Comparison of ENCODE assay signal across 8 cellular contexts in the genomic region with DNA sequence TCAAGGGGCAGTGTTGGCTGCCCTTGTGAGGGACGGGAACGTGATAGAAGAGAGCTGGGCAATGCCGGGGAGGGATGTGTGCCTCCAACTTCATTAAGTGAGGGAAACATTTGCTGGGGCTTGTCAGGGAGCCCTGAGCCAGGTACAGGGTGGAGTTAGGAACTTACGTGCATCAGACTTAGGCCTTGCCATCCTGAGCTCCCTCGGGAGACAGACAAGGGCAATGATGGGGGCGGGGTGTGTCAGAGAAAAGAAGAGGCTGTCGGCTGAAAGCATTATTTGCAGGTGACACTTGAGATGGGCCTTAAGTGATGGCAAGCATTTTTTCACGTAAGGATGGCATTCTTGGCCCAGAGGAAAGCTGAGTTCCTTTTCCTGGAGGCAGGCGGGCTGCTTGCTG. TPM values are rescaled to one million over a fixed set of nuclear protein-coding genes. Genes with fewer than 3 reads are reported as not detected.
DNase-seq lines count a peak whose midpoint lies in the region; ATAC-seq and TF ChIP-seq lines count a peak whose summit lies in the region.
"Had no signal": no experiment of that assay in that cellular context is flagged by ENCODE, and none has a peak within 500 bp of the region (broad histone marks: within the 10 kb centered on the region; RNA-seq: fewer than 3 reads in every experiment).

No MANE protein-coding gene starts in this region.

- H3K9ac ChIP-seq in HUES64 (ENCODE audit: low read depth, low read length) = no peak overlapping the region
- H3K9ac ChIP-seq in stomach smooth muscle (ENCODE audit: low read length in 2 of 2) = peak overlapping the region; percentile 70 to 78

- H3K27me3 ChIP-seq in HUES64 (ENCODE audit: insufficient read depth, low read length) = no peaks in the 10 kb centered on the region
- H3K27me3 ChIP-seq in hepatocyte = no peaks in the 10 kb centered on the region
- no peaks in the 10 kb centered on the region for H3K27me3 ChIP-seq in stomach smooth muscle (ENCODE audit: control insufficient read depth in 1 of 2, insufficient read depth in 2 of 2, low read length in 2 of 2)
- H3K27me3 ChIP-seq: cardiac muscle cell had no signal

- peaks cover 35% of the 10 kb centered on the region for H3K4me1 Mint-ChIP-seq in T-helper 17 cell

- peaks cover 16% of the 10 kb centered on the region; the same call in 1 of the 2 replicates for H3K4me1 ChIP-seq in HUES64 (ENCODE audit: insufficient read depth, low read length)
- H3K4me1 ChIP-seq in hepatocyte (ENCODE audit: insufficient read depth) = peaks cover 16% of the 10 kb centered on the region
- H3K4me1 ChIP-seq in stomach smooth muscle (ENCODE audit: control insufficient read depth, insufficient read depth, low read length) = peaks cover 50% of the 10 kb centered on the region

- peak overlapping the region; percentile 53 for H3K4me2 ChIP-seq in hepatocyte

- no peaks in the 10 kb centered on the region for H3K9me3 ChIP-seq in HUES64 (ENCODE audit: insufficient read depth, low read depth, low read length)
- H3K9me3 ChIP-seq in T-helper 17 cell (ENCODE audit: control insufficient read depth, low read length, poor library complexity, severe bottlenecking) = no peaks in the 10 kb centered on the region
- no peaks in the 10 kb centered on the region for H3K9me3 ChIP-seq in hepatocyte (ENCODE audit: low read depth)
- H3K9me3 ChIP-seq in stomach smooth muscle (ENCODE audit: control insufficient read depth in 2 of 2, low read length in 2 of 2) = no peaks in the 10 kb centered on the region

- TF ChIP-seq CTCF in hepatocyte (IDR thresholded peaks at IDR 0.05; ENCODE audit: poor library complexity) = no peak

- WGBS in HUES64 = 82% methylated on average over 9 of the region's 9 CpGs
- 74% methylated on average over 9 of the region's 9 CpGs for WGBS in hepatocyte (ENCODE audit: low lambda C conversion rate, missing lambda C conversion rate)

- no peak overlapping the region for H3K27ac ChIP-seq in HUES64 (ENCODE audit: low read depth, low read length)
- peak overlapping the region; percentile 10 for H3K27ac ChIP-seq in hepatocyte
- peak overlapping the region; percentile 98 for H3K27ac ChIP-seq in stomach smooth muscle (ENCODE audit: low read length)
- H3K27ac ChIP-seq: cardiac muscle cell had no signal

- H3K4me3 Mint-ChIP-seq in T-helper 17 cell = peak overlapping the region; percentile 57

- H3K27me3 Mint-ChIP-seq in T-helper 17 cell = peaks cover 7% of the 10 kb centered on the region

- H2AFZ ChIP-seq in hepatocyte = no peak overlapping the region

- H3K79me2 ChIP-seq in hepatocyte = peaks cover 37% of the 10 kb centered on the region

- H3K27ac Mint-ChIP-seq in T-helper 17 cell = no peak overlapping the region

- ATAC-seq in T-helper 17 cell (no peak), GM18870 (IDR thresholded peaks at IDR 0.05; ENCODE audit: unreplicated experiment) (no peak), GM19351 (IDR thresholded peaks at IDR 0.05; ENCODE audit: unreplicated experiment) (no peak)

- H3K4me3 ChIP-seq in HUES64 (ENCODE audit: low read length) (peak overlapping the region; percentile 38), hepatocyte (no peak overlapping the region), stomach smooth muscle (ENCODE audit: low read length in 2 of 2) (peak overlapping the region; percentile 67 to 83)
- H3K4me3 ChIP-seq: cardiac muscle cell had no signal

- H3K36me3 Mint-ChIP-seq in T-helper 17 cell (ENCODE audit: low read depth) = peaks cover 4% of the 10 kb centered on the region

- peaks cover 30% of the 10 kb centered on the region for H3K36me3 ChIP-seq in HUES64 (ENCODE audit: insufficient read depth, low read length)
- H3K36me3 ChIP-seq in hepatocyte (replicated peaks; ENCODE audit: insufficient read depth, low read depth) = no peaks in the 10 kb centered on the region
- H3K36me3 ChIP-seq in stomach smooth muscle (ENCODE audit: control insufficient read depth in 2 of 2, insufficient read depth in 2 of 2, low read length in 2 of 2) = peaks cover 31 to 40% of the 10 kb centered on the region in 2 donors

- DNase-seq in T-helper 17 cell (no peak), hepatocyte (ENCODE audit: low spot score) (no peak), MV-4-11 (lab: John Stamatoyannopoulos, UW) (no peak)

- peaks cover 10% of the 10 kb centered on the region for H4K20me1 ChIP-seq in hepatocyte (ENCODE audit: insufficient read depth, poor library complexity, severe bottlenecking)

- H3K9me2 ChIP-seq in hepatocyte (replicated peaks; ENCODE audit: insufficient read depth) = no peaks in the 10 kb centered on the region

RNA-seq across cellular contexts. Expression of a gene that starts 1.6 kb away (rescaled TPM):
- 11.5 TPM for polyA plus RNA-seq in HUES64 (2013, experiment 1 of 2)
- 12.2 TPM for polyA plus RNA-seq in HUES64 (2013, experiment 2 of 2)
- total RNA-seq in T-helper 17 cell (10 to 100 TPM in 1 of 2 donors, 1 to 10 TPM in 1; 7.9 to 10.9 TPM), hepatocyte (12.6 and 17.7 TPM in 2 replicates)
- 10.2 and 12.2 TPM in 2 replicates for polyA plus RNA-seq in hepatocyte

RNA-seq across cellular contexts. Expression of a gene that starts 22.4 kb away (rescaled TPM):
- 9.1 TPM for polyA plus RNA-seq in HUES64 (2013, experiment 1 of 2)
- polyA plus RNA-seq in HUES64 (2013, experiment 2 of 2) = 8.7 TPM
- total RNA-seq in T-helper 17 cell (1 to 10 TPM; 4.6 TPM), hepatocyte (11.8 and 12.3 TPM in 2 replicates)
- polyA plus RNA-seq in hepatocyte = 11.9 and 12.8 TPM in 2 replicates

RNA-seq across cellular contexts. Expression of a gene that starts 22.5 kb away (rescaled TPM):
- polyA plus RNA-seq in HUES64 (2013, experiment 1 of 2) = 108 TPM
- polyA plus RNA-seq in HUES64 (2013, experiment 2 of 2) = 107 TPM
- total RNA-seq in T-helper 17 cell (10 to 100 TPM; 28.6 to 38.3 TPM), hepatocyte (125 and 126 TPM in 2 replicates)
- polyA plus RNA-seq in hepatocyte = 95.1 and 106 TPM in 2 replicates

RNA-seq across cellular contexts. Expression of a gene that starts 24.6 kb away (rescaled TPM):
- 274 TPM for polyA plus RNA-seq in HUES64 (2013, experiment 1 of 2)
- 233 TPM for polyA plus RNA-seq in HUES64 (2013, experiment 2 of 2)
- total RNA-seq in T-helper 17 cell = 100 to 1,000 TPM; 226 to 236 TPM
- 206 and 254 TPM in 2 replicates for total RNA-seq in hepatocyte
- polyA plus RNA-seq in hepatocyte = 200 and 204 TPM in 2 replicates

RNA-seq across cellular contexts. Expression of a gene that starts 39.0 kb away (rescaled TPM):
- 0.80 TPM for polyA plus RNA-seq in HUES64 (2013, experiment 1 of 2)
- 1.6 TPM for polyA plus RNA-seq in HUES64 (2013, experiment 2 of 2)
- not detected for total RNA-seq in T-helper 17 cell
- total RNA-seq in hepatocyte = 1.5 and 1.8 TPM in 2 replicates
- 4.0 and 5.2 TPM in 2 replicates for polyA plus RNA-seq in hepatocyte
